In the genomic region with DNA sequence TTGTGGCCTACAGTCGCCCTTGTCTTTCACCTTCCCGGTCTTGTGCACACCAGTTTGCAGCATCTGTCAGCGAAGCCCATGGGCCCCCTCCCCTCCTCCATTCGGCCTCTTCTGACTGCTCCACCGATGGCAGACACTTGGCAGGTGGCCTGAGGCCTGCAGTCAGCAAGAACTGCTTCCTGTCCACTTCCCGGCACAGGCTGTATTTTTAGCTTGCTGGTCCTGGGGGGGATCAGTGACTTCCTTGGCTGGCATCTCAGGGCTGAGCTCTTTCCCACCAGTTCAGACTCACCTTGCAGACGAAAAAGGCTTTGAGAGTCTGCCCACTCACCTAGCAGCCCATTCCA, we compare ENCODE assay signal across 20 cellular contexts.
DNase-seq lines count a peak whose midpoint lies in the region; ATAC-seq and TF ChIP-seq lines count a peak whose summit lies in the region.
"Had no signal": no experiment of that assay in that cellular context is flagged by ENCODE, and none has a peak within 500 bp of the region (broad histone marks: within the 10 kb centered on the region; RNA-seq: fewer than 3 reads in every experiment).

No MANE protein-coding gene starts in this region.

- intact Hi-C loops in left ventricle myocardium inferior (cut with micrococcal nuclease): no loop called here
- intact Hi-C loops in psoas muscle (cut with DNase I): no loop called here

- H3K9ac ChIP-seq in BLaER1 treated with 17β-estradiol and CSF1 and Interleukin-3, amounts not matched to agents 10 nM and 100 nM: peak overlapping the region in 3 of 11 experiments; percentile 24 to 35 (median 28); a peak in 1 of 22 replicates

- peaks cover 0 to 14% (median 4%) of the 10 kb centered on the region in 11 experiments; a peak in 7 of 22 replicates for H3K9me3 ChIP-seq in BLaER1 treated with 17β-estradiol and CSF1 and Interleukin-3, amounts not matched to agents 10 nM and 100 nM (replicated peaks in 1 of 11)
- H3K9me3 ChIP-seq in left ventricle myocardium inferior (replicated peaks): no peaks in the 10 kb centered on the region
- H3K9me3 ChIP-seq in psoas muscle: no peaks in the 10 kb centered on the region
- H3K9me3 ChIP-seq: esophagus muscularis mucosa, MG63 had no signal

- H3K4me1 ChIP-seq in BLaER1 treated with 17β-estradiol and CSF1 and Interleukin-3, amounts not matched to agents 10 nM and 100 nM: peaks cover 22 to 40% (median 30%) of the 10 kb centered on the region in 10 experiments
- peaks cover 41% of the 10 kb centered on the region for H3K4me1 ChIP-seq in left ventricle myocardium inferior
- peaks cover 2% of the 10 kb centered on the region for H3K4me1 ChIP-seq in psoas muscle

- peak overlapping the region; percentile 67 to 89 (median 83) for H3K4me2 ChIP-seq in BLaER1 treated with 17β-estradiol and CSF1 and Interleukin-3, amounts not matched to agents 10 nM and 100 nM

- WGBS in psoas muscle, 3 donors: 23 to 36% (median 35%) methylated on average over 7 of the region's 7 CpGs

- H3K36me3 ChIP-seq in BLaER1 treated with 17β-estradiol and CSF1 and Interleukin-3, amounts not matched to agents 10 nM and 100 nM: no peaks in the 10 kb centered on the region
- no peaks in the 10 kb centered on the region for H3K36me3 ChIP-seq in left ventricle myocardium inferior
- no peaks in the 10 kb centered on the region for H3K36me3 ChIP-seq in psoas muscle (ENCODE audit: insufficient read depth in 1 of 2, low read depth in 1 of 2)
- H3K36me3 ChIP-seq: esophagus muscularis mucosa, MG63 had no signal

- TF ChIP-seq CTCF in left ventricle myocardium inferior (IDR thresholded peaks at IDR 0.05; ENCODE audit: borderline replicate concordance): no peak
- TF ChIP-seq CTCF in psoas muscle (IDR thresholded peaks at IDR 0.05): no peak

- H3K4me3 ChIP-seq in BLaER1 treated with 17β-estradiol and CSF1 and Interleukin-3, amounts not matched to agents 10 nM and 100 nM: peak overlapping the region in 1 of 10 experiments; percentile 4; a peak in 2 of 20 replicates
- H3K4me3 ChIP-seq in left ventricle myocardium inferior (no peak overlapping the region), psoas muscle (no peak overlapping the region)
- H3K4me3 ChIP-seq: esophagus muscularis mucosa, MG63 had no signal

- H3K27ac ChIP-seq in BLaER1 treated with 17β-estradiol and CSF1 and Interleukin-3, amounts not matched to agents 10 nM and 100 nM: peak overlapping the region in 4 of 11 experiments; percentile 12 to 45 (median 34); a peak in 2 of 22 replicates
- H3K27ac ChIP-seq in left ventricle myocardium inferior (replicated peaks) (peak overlapping the region; percentile 64), psoas muscle (no peak overlapping the region)
- H3K27ac ChIP-seq: esophagus muscularis mucosa had no signal

- no peaks in the 10 kb centered on the region for H3K27me3 ChIP-seq in BLaER1 treated with 17β-estradiol and CSF1 and Interleukin-3, amounts not matched to agents 10 nM and 100 nM
- no peaks in the 10 kb centered on the region for H3K27me3 ChIP-seq in left ventricle myocardium inferior (ENCODE audit: low read depth)
- no peaks in the 10 kb centered on the region for H3K27me3 ChIP-seq in psoas muscle (ENCODE audit: insufficient read depth in 3 of 3, low read length in 2 of 3)
- H3K27me3 ChIP-seq: esophagus muscularis mucosa, MG63 had no signal

- DNase-seq in UCSD-AML1 (lab: John Stamatoyannopoulos, UW; ENCODE audit: unreplicated experiment) (peak; percentile 48), left ventricle myocardium inferior (peak; percentile 71), psoas muscle (peak; percentile 21 to 61), CD1c-positive myeloid dendritic cell (ENCODE audit: extremely low spot score) (no peak), NCI-H69 (lab: John Stamatoyannopoulos, UW) (no peak)
- DNase-seq: activated CD4-positive, alpha-beta T cell treated with anti-CD3 and anti-CD28 coated beads for 1 hour; activated CD8-positive, alpha-beta memory T cell treated with anti-CD3 and anti-CD28 coated beads, Interleukin-2, amount 10 ng/mL, durations not matched to agents 7 days and 5 days; GOT3; immature natural killer cell; IMR-90; MG63; natural killer cell; NCI-H1694; NCI-H446; stimulated activated naive CD4-positive, alpha-beta T cell treated with Interleukin-2 at 50 U/mL for 16 hours; trophoblast cell had no signal

- no peaks in the 10 kb centered on the region for H4K20me1 ChIP-seq in BLaER1 treated with 17β-estradiol and CSF1 and Interleukin-3, amounts not matched to agents 10 nM and 100 nM

- peak in 2 of 4 donors; percentile 32 to 50 for ATAC-seq in psoas muscle
- no peak for ATAC-seq in GM21576 (IDR thresholded peaks at IDR 0.05; ENCODE audit: unreplicated experiment)
- ATAC-seq in HG03571 (IDR thresholded peaks at IDR 0.05; ENCODE audit: unreplicated experiment): no peak
- ATAC-seq: activated CD8-positive, alpha-beta memory T cell treated with anti-CD3 and anti-CD28 coated beads, Interleukin-2, amount 10 ng/mL, durations not matched to agents 7 days and 5 days; natural killer cell had no signal

Comparison
In these comparisons a context has a peak if more than half of its experiments do, and no peak if none do; other contexts are left out.
1. DNase-seq: peak in UCSD-AML1 (single experiment), left ventricle myocardium inferior (single experiment) and psoas muscle (2 of 2); none in CD1c-positive myeloid dendritic cell (single experiment) and NCI-H69 (single experiment).